1 cellular context compared by ENCODE assay signal in the genomic region with DNA sequence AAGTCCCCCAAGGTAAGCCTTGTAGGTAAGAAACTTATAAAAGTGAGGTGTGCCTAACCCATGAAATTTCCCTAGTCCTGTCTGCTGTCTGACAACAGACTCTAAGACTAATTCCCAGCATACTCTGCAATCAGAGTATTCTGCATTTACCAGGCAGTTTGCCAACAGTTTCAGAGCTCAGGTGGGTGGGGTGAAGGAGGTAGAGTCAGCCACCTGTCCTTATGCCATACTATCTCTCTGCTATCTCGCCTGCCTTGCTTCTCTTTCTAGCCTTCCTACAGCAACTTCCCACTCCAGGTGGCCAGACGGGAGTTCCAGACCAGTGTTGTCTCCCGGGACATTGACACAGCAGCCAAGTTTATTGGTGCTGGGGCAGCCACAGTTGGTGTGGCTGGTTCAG.
TF ChIP-seq lines count a peak whose summit lies in the region.

No MANE protein-coding gene starts in this region.

TF ChIP-seq in IMR-90, 13 proteins besides CTCF, POLR2A, EP300 and RAD21:
- TF ChIP-seq MXI1 (IDR thresholded peaks at IDR 0.05; ENCODE audit: borderline replicate concordance, low read depth, low read length) (no peak), NFE2L2 (IDR thresholded peaks at IDR 0.05; ENCODE audit: low read depth, low read length) (no peak), BHLHE40 (IDR thresholded peaks at IDR 0.05; ENCODE audit: low read depth, low read length) (no peak), RFX5 (IDR thresholded peaks at IDR 0.05; ENCODE audit: low read depth, low read length) (no peak), FOS (IDR thresholded peaks at IDR 0.05; ENCODE audit: low read depth, low read length) (no peak), SMC3 (IDR thresholded peaks at IDR 0.05; ENCODE audit: low read depth, low read length) (no peak), CEBPB (IDR thresholded peaks at IDR 0.05; ENCODE audit: low read depth, low read length) (no peak), RCOR1 (IDR thresholded peaks at IDR 0.05; ENCODE audit: insufficient replicate concordance, low read length) (no peak), MAZ (IDR thresholded peaks at IDR 0.05; ENCODE audit: borderline replicate concordance, low read depth, low read length) (no peak), MAFK (IDR thresholded peaks at IDR 0.05; ENCODE audit: low read depth, low read length) (no peak), CHD1 (IDR thresholded peaks at IDR 0.05; ENCODE audit: low read depth, low read length) (no peak), USF2 (IDR thresholded peaks at IDR 0.05; ENCODE audit: low read depth, low read length) (no peak)
- TF ChIP-seq, protein P1, sequence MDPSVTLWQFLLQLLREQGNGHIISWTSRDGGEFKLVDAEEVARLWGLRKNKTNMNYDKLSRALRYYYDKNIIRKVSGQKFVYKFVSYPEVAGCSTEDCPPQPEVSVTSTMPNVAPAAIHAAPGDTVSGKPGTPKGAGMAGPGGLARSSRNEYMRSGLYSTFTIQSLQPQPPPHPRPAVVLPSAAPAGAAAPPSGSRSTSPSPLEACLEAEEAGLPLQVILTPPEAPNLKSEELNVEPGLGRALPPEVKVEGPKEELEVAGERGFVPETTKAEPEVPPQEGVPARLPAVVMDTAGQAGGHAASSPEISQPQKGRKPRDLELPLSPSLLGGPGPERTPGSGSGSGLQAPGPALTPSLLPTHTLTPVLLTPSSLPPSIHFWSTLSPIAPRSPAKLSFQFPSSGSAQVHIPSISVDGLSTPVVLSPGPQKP (IDR thresholded peaks at IDR 0.05; ENCODE audit: borderline replicate concordance, low read depth, low read length): no peak
